In the genomic region with DNA sequence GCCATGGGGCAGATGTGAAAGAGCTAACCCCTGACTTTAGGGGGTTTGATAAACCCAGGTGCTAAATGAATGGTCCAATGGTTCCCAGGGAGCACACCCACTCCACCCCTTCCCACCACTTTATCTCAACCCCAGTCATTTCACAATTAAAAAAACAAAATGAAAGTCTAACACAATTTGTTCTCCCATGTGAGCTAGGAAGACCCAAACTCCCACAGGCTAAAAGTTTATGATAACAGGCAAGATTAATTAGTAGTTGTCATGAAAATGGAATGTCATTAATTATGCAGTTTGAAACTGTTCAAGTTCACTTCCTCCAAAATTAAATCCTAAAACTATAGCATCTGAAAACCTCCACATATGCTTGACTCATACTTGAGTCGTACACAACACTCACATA, we compare ENCODE assay signal across 18 cellular contexts.
DNase-seq lines count a peak whose midpoint lies in the region; ATAC-seq and TF ChIP-seq lines count a peak whose summit lies in the region.
"Had no signal": no experiment of that assay in that cellular context is flagged by ENCODE, and none has a peak within 500 bp of the region (broad histone marks: within the 10 kb centered on the region; RNA-seq: fewer than 3 reads in every experiment).

No MANE protein-coding gene starts in this region.

- no peak overlapping the region for H2AFZ ChIP-seq in SK-N-SH (ENCODE audit: low read depth)

- no peaks in the 10 kb centered on the region for H3K9me3 Mint-ChIP-seq in mesothelial cell of epicardium
- H3K9me3 Mint-ChIP-seq in type B pancreatic cell: no peaks in the 10 kb centered on the region

- intact Hi-C loops in psoas muscle (cut with DNase I): no loop called here

- H3K9me3 ChIP-seq in SK-N-SH (no peaks in the 10 kb centered on the region), psoas muscle (no peaks in the 10 kb centered on the region)

- H3K9me2 ChIP-seq in SK-N-SH: no peaks in the 10 kb centered on the region

- H3K79me2 ChIP-seq in SK-N-SH (ENCODE audit: insufficient read depth): peaks cover 8% of the 10 kb centered on the region; the same call in 1 of the 2 replicates

- H3K27me3 Mint-ChIP-seq in mesothelial cell of epicardium (ENCODE audit: low read depth) (no peaks in the 10 kb centered on the region), type B pancreatic cell (no peaks in the 10 kb centered on the region)

- POLR2A ChIA-PET in SK-N-SH (lab: Yijun Ruan, JAX): no interaction called here

- peak overlapping the region; percentile 41 to 94; a peak in 3 of 4 replicates for H3K27ac ChIP-seq in SK-N-SH (ENCODE audit: low read depth in 2 of 2, low read length in 1 of 2)
- no peak overlapping the region for H3K27ac ChIP-seq in psoas muscle
- H3K27ac ChIP-seq: 22Rv1, C4-2B had no signal

- peak overlapping the region; percentile 52 for H3K27ac Mint-ChIP-seq in mesothelial cell of epicardium
- H3K27ac Mint-ChIP-seq in type B pancreatic cell: peak overlapping the region; percentile 48

- H3K4me2 ChIP-seq in SK-N-SH: peak overlapping the region; percentile 46; the same call in 1 of the 2 replicates

- TF ChIP-seq CTCF in SK-N-SH (IDR thresholded peaks at IDR 0.05): no peak
- no peak for TF ChIP-seq CTCF in mesothelial cell of epicardium (IDR thresholded peaks at IDR 0.05; ENCODE audit: unreplicated experiment)
- no peak for TF ChIP-seq CTCF in type B pancreatic cell (conservative IDR thresholded peaks at IDR 0.05)
- TF ChIP-seq CTCF in psoas muscle (IDR thresholded peaks at IDR 0.05): no peak

- H3F3A ChIP-seq in SK-N-SH (replicated peaks; ENCODE audit: insufficient read depth): peaks cover 47% of the 10 kb centered on the region

- H3K9ac ChIP-seq in SK-N-SH: no peak overlapping the region; the same call in 1 of the 2 replicates

- peaks cover 40% of the 10 kb centered on the region for H3K4me1 Mint-ChIP-seq in mesothelial cell of epicardium
- peaks cover 27% of the 10 kb centered on the region for H3K4me1 Mint-ChIP-seq in type B pancreatic cell (ENCODE audit: unreplicated experiment)

- H3K4me1 ChIP-seq in SK-N-SH (ENCODE audit: control insufficient read depth in 1 of 2, insufficient read depth in 2 of 2, low read depth in 1 of 2, low read length in 1 of 2) (peaks cover 18 to 33% of the 10 kb centered on the region in 2 experiments), psoas muscle (peaks cover 10% of the 10 kb centered on the region)

- H3K36me3 ChIP-seq in SK-N-SH (replicated peaks in 1 of 2; ENCODE audit: control insufficient read depth in 1 of 2, insufficient read depth in 2 of 2, low read length in 1 of 2) (no peaks in the 10 kb centered on the region), psoas muscle (ENCODE audit: insufficient read depth in 1 of 2, low read depth in 1 of 2) (no peaks in the 10 kb centered on the region)

- DNase-seq in SK-N-SH: no peak
- peak; percentile 76 for DNase-seq in amniotic epithelial cell (ENCODE audit: low read depth)
- DNase-seq in mesothelial cell of epicardium (ENCODE audit: low spot score in 2 of 2, unreplicated experiment in 2 of 2): no peak
- no peak for DNase-seq in type B pancreatic cell (ENCODE audit: extremely low spot score, unreplicated experiment)
- DNase-seq in psoas muscle: no peak
- DNase-seq in NCI-H1092 (lab: John Stamatoyannopoulos, UW): no peak
- DNase-seq: GDM1, NCI-H1092 treated with DMSO at 0.1 percent for 48 hours, NCI-H1694 treated with DMSO at 0.1 percent for 48 hours, NCI-H446 treated with DMSO at 0.1 percent for 48 hours, NCI-H82, Right ventricle myocardium superior had no signal

- H3K36me3 Mint-ChIP-seq in mesothelial cell of epicardium (no peaks in the 10 kb centered on the region), type B pancreatic cell (no peaks in the 10 kb centered on the region)

- ATAC-seq in SK-N-SH treated with all-trans-retinoic acid at 6 μM for 48 hours: no peak
- ATAC-seq in GM21360 (IDR thresholded peaks at IDR 0.05; ENCODE audit: unreplicated experiment): no peak
- no peak for ATAC-seq in psoas muscle
- ATAC-seq: K562, Panc1 had no signal

- 82% methylated on average over 1 of the region's 1 CpG for WGBS in SK-N-SH (ENCODE audit: low lambda C conversion rate)
- 97 to 99% (median 97%) methylated on average over 1 of the region's 1 CpG for WGBS in psoas muscle, 3 donors

- TF ChIP-seq EP300 in SK-N-SH (IDR thresholded peaks at IDR 0.05; ENCODE audit: borderline replicate concordance in 1 of 2, low read depth in 1 of 2, low read length in 1 of 2): no peak

- CTCF ChIA-PET in SK-N-SH (lab: Yijun Ruan, JAX): no interaction called here

- H3K4me3 ChIP-seq in SK-N-SH (ENCODE audit: low read depth in 2 of 2, low read length in 1 of 2): no peak overlapping the region
- no peak overlapping the region for H3K4me3 ChIP-seq in psoas muscle
- H3K4me3 ChIP-seq: K562 had no signal

- no peaks in the 10 kb centered on the region for H3K27me3 ChIP-seq in SK-N-SH (ENCODE audit: insufficient read depth)
- no peaks in the 10 kb centered on the region for H3K27me3 ChIP-seq in psoas muscle (ENCODE audit: insufficient read depth in 3 of 3, low read length in 2 of 3)

- H4K20me1 ChIP-seq in SK-N-SH (ENCODE audit: insufficient read depth): no peaks in the 10 kb centered on the region

- no peak for TF ChIP-seq RAD21 in SK-N-SH (IDR thresholded peaks at IDR 0.05; ENCODE audit: low read length)

- no peak overlapping the region for H3K4me3 Mint-ChIP-seq in mesothelial cell of epicardium
- H3K4me3 Mint-ChIP-seq in type B pancreatic cell: no peak overlapping the region

TF ChIP-seq in SK-N-SH, 30 proteins besides CTCF, POLR2A, EP300 and RAD21 (continues in another document):
- TF ChIP-seq MEF2A (IDR thresholded peaks at IDR 0.05; ENCODE audit: borderline replicate concordance, low read depth) (no peak), NFIC (IDR thresholded peaks at IDR 0.05; ENCODE audit: borderline replicate concordance) (no peak), GATA2 (CRISPR knock-in tag; IDR thresholded peaks at IDR 0.05) (no peak)
- TF ChIP-seq, protein P1, sequence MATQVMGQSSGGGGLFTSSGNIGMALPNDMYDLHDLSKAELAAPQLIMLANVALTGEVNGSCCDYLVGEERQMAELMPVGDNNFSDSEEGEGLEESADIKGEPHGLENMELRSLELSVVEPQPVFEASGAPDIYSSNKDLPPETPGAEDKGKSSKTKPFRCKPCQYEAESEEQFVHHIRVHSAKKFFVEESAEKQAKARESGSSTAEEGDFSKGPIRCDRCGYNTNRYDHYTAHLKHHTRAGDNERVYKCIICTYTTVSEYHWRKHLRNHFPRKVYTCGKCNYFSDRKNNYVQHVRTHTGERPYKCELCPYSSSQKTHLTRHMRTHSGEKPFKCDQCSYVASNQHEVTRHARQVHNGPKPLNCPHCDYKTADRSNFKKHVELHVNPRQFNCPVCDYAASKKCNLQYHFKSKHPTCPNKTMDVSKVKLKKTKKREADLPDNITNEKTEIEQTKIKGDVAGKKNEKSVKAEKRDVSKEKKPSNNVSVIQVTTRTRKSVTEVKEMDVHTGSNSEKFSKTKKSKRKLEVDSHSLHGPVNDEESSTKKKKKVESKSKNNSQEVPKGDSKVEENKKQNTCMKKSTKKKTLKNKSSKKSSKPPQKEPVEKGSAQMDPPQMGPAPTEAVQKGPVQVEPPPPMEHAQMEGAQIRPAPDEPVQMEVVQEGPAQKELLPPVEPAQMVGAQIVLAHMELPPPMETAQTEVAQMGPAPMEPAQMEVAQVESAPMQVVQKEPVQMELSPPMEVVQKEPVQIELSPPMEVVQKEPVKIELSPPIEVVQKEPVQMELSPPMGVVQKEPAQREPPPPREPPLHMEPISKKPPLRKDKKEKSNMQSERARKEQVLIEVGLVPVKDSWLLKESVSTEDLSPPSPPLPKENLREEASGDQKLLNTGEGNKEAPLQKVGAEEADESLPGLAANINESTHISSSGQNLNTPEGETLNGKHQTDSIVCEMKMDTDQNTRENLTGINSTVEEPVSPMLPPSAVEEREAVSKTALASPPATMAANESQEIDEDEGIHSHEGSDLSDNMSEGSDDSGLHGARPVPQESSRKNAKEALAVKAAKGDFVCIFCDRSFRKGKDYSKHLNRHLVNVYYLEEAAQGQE (IDR thresholded peaks at IDR 0.05; ENCODE audit: low read depth, low read length): no peak
- TF ChIP-seq, protein P2, sequence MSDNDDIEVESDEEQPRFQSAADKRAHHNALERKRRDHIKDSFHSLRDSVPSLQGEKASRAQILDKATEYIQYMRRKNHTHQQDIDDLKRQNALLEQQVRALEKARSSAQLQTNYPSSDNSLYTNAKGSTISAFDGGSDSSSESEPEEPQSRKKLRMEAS (IDR thresholded peaks at IDR 0.05; ENCODE audit: low read depth): no peak

TF ChIP-seq in SK-N-SH treated with all-trans-retinoic acid at 6 μM for 48 hours, 23 proteins besides CTCF, POLR2A, EP300 and RAD21:
- TF ChIP-seq TCF4 (CRISPR knock-in tag; IDR thresholded peaks at IDR 0.05; ENCODE audit: borderline replicate concordance): no peak
